ENCODE assay signal across 17 cellular contexts in genomic region chr4:37928421-37928820, GRCh38. TPM values are rescaled to one million over a fixed set of nuclear protein-coding genes. Genes with fewer than 3 reads are reported as not detected.
A peak's percentile ranks its signal among the peaks of the same experiment; 100 is the strongest.
DNase-seq lines count a peak whose midpoint lies in the region; ATAC-seq and TF ChIP-seq lines count a peak whose summit lies in the region.
"Had no signal": no experiment of that assay in that cellular context is flagged by ENCODE, and none has a peak within 500 bp of the region (broad histone marks: within the 10 kb centered on the region; RNA-seq: fewer than 3 reads in every experiment).

No MANE protein-coding gene starts in this region.

- intact Hi-C loops in natural killer cell (cut with micrococcal nuclease) (no loop called here), lower leg skin (cut with DNase I; ENCODE audit: low total_unique reads) (no loop called here)

- H3K23ac ChIP-seq in neuronal stem cell (ENCODE audit: low read depth, low read length, poor library complexity) = no peak overlapping the region

- H3K9me3 ChIP-seq in neuronal stem cell (replicated peaks in 1 of 2; ENCODE audit: control insufficient read depth in 2 of 2, insufficient read depth in 1 of 2, low read depth in 1 of 2, low read length in 2 of 2) = no peaks in the 10 kb centered on the region
- H3K9me3 ChIP-seq: A549 had no signal

- H3K18ac ChIP-seq in neuronal stem cell (ENCODE audit: low read length) = no peak overlapping the region

- TF ChIP-seq CTCF in natural killer cell (IDR thresholded peaks at IDR 0.05) (no peak), lower leg skin (IDR thresholded peaks at IDR 0.05) (no peak)

- H2AK5ac ChIP-seq in neuronal stem cell (ENCODE audit: low read depth, low read length) = no peak overlapping the region

- WGBS in neuronal stem cell (ENCODE audit: extremely low coverage in 2 of 2, insufficient read length in 2 of 2, insufficient replicate concordance in 1 of 2), 2 donors = no CpG with 5 or more reads among the region's 6 CpGs
- 49 to 64% methylated on average over 6 of the region's 6 CpGs for WGBS in lower leg skin, 2 donors

- peak overlapping the region; percentile 21 for H2AFZ ChIP-seq in neuronal stem cell (ENCODE audit: low read length)
- H2AFZ ChIP-seq: GM23338, PC-9 had no signal

- no peaks in the 10 kb centered on the region for H3K4me1 ChIP-seq in neuronal stem cell (ENCODE audit: control insufficient read depth in 2 of 2, insufficient read depth in 1 of 2, low read depth in 1 of 2, low read length in 2 of 2)
- H3K4me1 ChIP-seq: A549 had no signal

- no peak overlapping the region for H3K27ac ChIP-seq in neuronal stem cell (replicated peaks; ENCODE audit: low read length)
- H3K27ac ChIP-seq: A549, C4-2B, PC-9 had no signal

- no peak overlapping the region for H2BK15ac ChIP-seq in neuronal stem cell (ENCODE audit: low read length)

- peaks cover 14 to 21% of the 10 kb centered on the region in 2 donors for H3K4me1 Mint-ChIP-seq in natural killer cell treated with Interleukin-12 subunit alpha and Interleukin-12 subunit beta and Interleukin-15 and Interleukin-18, amount 100 ng/mL, for 72 hours (ENCODE audit: low read depth in 2 of 2)
- peaks cover 27 to 29% of the 10 kb centered on the region in 2 donors for H3K4me1 Mint-ChIP-seq in natural killer cell

- H3K4me3 Mint-ChIP-seq in natural killer cell treated with Interleukin-12 subunit alpha and Interleukin-12 subunit beta and Interleukin-15 and Interleukin-18, amount 100 ng/mL, for 72 hours = peak overlapping the region; percentile 2
- no peak overlapping the region for H3K4me3 Mint-ChIP-seq in natural killer cell
- H3K4me3 Mint-ChIP-seq: GM23338 had no signal

- H3K9me3 Mint-ChIP-seq in natural killer cell treated with Interleukin-12 subunit alpha and Interleukin-12 subunit beta and Interleukin-15 and Interleukin-18, amount 100 ng/mL, for 72 hours = no peaks in the 10 kb centered on the region
- no peaks in the 10 kb centered on the region for H3K9me3 Mint-ChIP-seq in natural killer cell
- H3K9me3 Mint-ChIP-seq: GM23338 had no signal

- peaks cover 0 to 2% of the 10 kb centered on the region in 2 donors for H3K27me3 Mint-ChIP-seq in natural killer cell treated with Interleukin-12 subunit alpha and Interleukin-12 subunit beta and Interleukin-15 and Interleukin-18, amount 100 ng/mL, for 72 hours
- H3K27me3 Mint-ChIP-seq in natural killer cell (ENCODE audit: low read depth in 2 of 2) = no peaks in the 10 kb centered on the region

- no peaks in the 10 kb centered on the region for H3K36me3 ChIP-seq in neuronal stem cell (replicated peaks in 1 of 2; ENCODE audit: control insufficient read depth in 2 of 2, insufficient read depth in 2 of 2, low read length in 2 of 2)

- no peak overlapping the region for H3K4me2 ChIP-seq in neuronal stem cell (ENCODE audit: insufficient read depth, low read length, poor library complexity, severe bottlenecking)
- H3K4me2 ChIP-seq: A549, GM23338, PC-9 had no signal

- H3K9ac ChIP-seq in neuronal stem cell (ENCODE audit: low read depth, low read length, poor library complexity) = no peak overlapping the region

- no peak for DNase-seq in natural killer cell treated with Interleukin-12 subunit alpha and Interleukin-12 subunit beta and Interleukin-15 and Interleukin-18, amount 100 ng/mL, for 72 hours (ENCODE audit: low spot score)
- DNase-seq in natural killer cell (no peak), cerebellar cortex (ENCODE audit: low spot score) (peak; percentile 72), neuronal stem cell (ENCODE audit: low spot score) (no peak), superior temporal gyrus (ENCODE audit: extremely low spot score) (peak; percentile 42), lower leg skin (ENCODE audit: low spot score in 2 of 2) (no peak)
- DNase-seq in stimulated activated naive CD4-positive, alpha-beta T cell treated with Interleukin-2 at 50 U/mL for 16 hours (lab: John Stamatoyannopoulos, UW) = no peak
- DNase-seq: NCI-H1436, NCI-H2029, NCI-H510A treated with DMSO at 0.1 percent for 48 hours, PC-9 had no signal

- H3K79me1 ChIP-seq in neuronal stem cell (ENCODE audit: low read depth, low read length) = no peaks in the 10 kb centered on the region

- no peak overlapping the region for H2BK12ac ChIP-seq in neuronal stem cell (ENCODE audit: low read length)

- ATAC-seq in natural killer cell treated with Interleukin-12 subunit alpha and Interleukin-12 subunit beta and Interleukin-15 and Interleukin-18, amount 100 ng/mL, for 72 hours = no peak
- ATAC-seq in natural killer cell (no peak), HG02938 (IDR thresholded peaks at IDR 0.05; ENCODE audit: unreplicated experiment) (no peak)
- ATAC-seq: A549, GM23338, K562 had no signal

- no peak overlapping the region for H2BK120ac ChIP-seq in neuronal stem cell (ENCODE audit: low read depth, low read length)

- TF ChIP-seq POLR2A in lower leg skin (IDR thresholded peaks at IDR 0.05) = no peak

- no peak overlapping the region for H3K14ac ChIP-seq in neuronal stem cell (ENCODE audit: low read length)

- no peak overlapping the region for H4K8ac ChIP-seq in neuronal stem cell (ENCODE audit: low read depth, low read length)

- H3K36me3 Mint-ChIP-seq in natural killer cell treated with Interleukin-12 subunit alpha and Interleukin-12 subunit beta and Interleukin-15 and Interleukin-18, amount 100 ng/mL, for 72 hours = peaks cover 6% of the 10 kb centered on the region
- no peaks in the 10 kb centered on the region for H3K36me3 Mint-ChIP-seq in natural killer cell

- H3K27me3 ChIP-seq in neuronal stem cell (ENCODE audit: control insufficient read depth in 3 of 3, insufficient read depth in 3 of 3, low read depth in 1 of 3, low read length in 3 of 3) = no peaks in the 10 kb centered on the region

- no peak overlapping the region for H2BK5ac ChIP-seq in neuronal stem cell (ENCODE audit: low read length)

- H3K27ac Mint-ChIP-seq in natural killer cell treated with Interleukin-12 subunit alpha and Interleukin-12 subunit beta and Interleukin-15 and Interleukin-18, amount 100 ng/mL, for 72 hours = no peak overlapping the region
- H3K27ac Mint-ChIP-seq in natural killer cell = no peak overlapping the region
- H3K27ac Mint-ChIP-seq: GM23338 had no signal

- H3K4ac ChIP-seq in neuronal stem cell (ENCODE audit: low read length) = no peak overlapping the region

- no peak overlapping the region for H4K91ac ChIP-seq in neuronal stem cell (ENCODE audit: low read depth, low read length, poor library complexity)

- H3K4me3 ChIP-seq in neuronal stem cell (ENCODE audit: low read length in 2 of 2) (no peak overlapping the region), lower leg skin (ENCODE audit: low read depth, poor library complexity, severe bottlenecking) (no peak overlapping the region)
- H3K4me3 ChIP-seq: A549, GM23338, K562, PC-9 had no signal

RNA-seq across cellular contexts. Expression of gene PTTG2, which starts 31.8 kb away (rescaled TPM):
- 1 to 10 TPM; 1.6 to 3.2 TPM for total RNA-seq in natural killer cell treated with Interleukin-12 subunit alpha and Interleukin-12 subunit beta and Interleukin-15 and Interleukin-18, amount 100 ng/mL, for 72 hours
- total RNA-seq in natural killer cell (1 to 10 TPM in 2 of 3 donors, under 1 TPM in 1; 0.82 to 1.5 (median 1.2) TPM), lower leg skin (not detected)
- polyA plus RNA-seq in neuronal stem cell (2013, experiment 1 of 2) = not detected
- polyA plus RNA-seq in neuronal stem cell (2013, experiment 2 of 2) = not detected
- total RNA-seq: Daoy, GM23338, K562 had no signal
- polyA plus RNA-seq: A549, K562 had no signal

RNA-seq across cellular contexts. Expression of gene TBC1D1, which starts 37.5 kb away (rescaled TPM):
- total RNA-seq in natural killer cell treated with Interleukin-12 subunit alpha and Interleukin-12 subunit beta and Interleukin-15 and Interleukin-18, amount 100 ng/mL, for 72 hours = 10 to 100 TPM; 47.9 to 66.6 TPM
- 10 to 100 TPM; 59.2 to 78.6 (median 68.5) TPM for total RNA-seq in natural killer cell
- polyA plus RNA-seq in neuronal stem cell (2013, experiment 1 of 2) = 124 TPM
- polyA plus RNA-seq in neuronal stem cell (2013, experiment 2 of 2) = 123 TPM
- total RNA-seq in lower leg skin = 10 to 100 TPM; 15.9 to 24.0 (median 20.0) TPM

Comparison
In these comparisons a context has a peak if more than half of its experiments do, and no peak if none do; other contexts are left out.
1. DNase-seq: peak in cerebellar cortex (single experiment) and superior temporal gyrus (single experiment); none in natural killer cell treated with Interleukin-12 subunit alpha and Interleukin-12 subunit beta and Interleukin-15 and Interleukin-18, amount 100 ng/mL, for 72 hours (single experiment), natural killer cell (single experiment), neuronal stem cell (single experiment), lower leg skin (0 of 2) and stimulated activated naive CD4-positive, alpha-beta T cell treated with Interleukin-2 at 50 U/mL for 16 hours (single experiment).